Comparison of ENCODE assay signal across 18 cellular contexts in genomic region chr12:88325828-88326214, GRCh38.
DNase-seq lines count a peak whose midpoint lies in the region; ATAC-seq, FAIRE-seq and TF ChIP-seq lines count a peak whose summit lies in the region.
"Had no signal": no experiment of that assay in that cellular context is flagged by ENCODE, and none has a peak within 500 bp of the region (broad histone marks: within the 10 kb centered on the region; RNA-seq: fewer than 3 reads in every experiment).

No MANE protein-coding gene starts in this region.

- H3K9me3 ChIP-seq in astrocyte (ENCODE audit: insufficient read depth, low read depth, low read length) (no peaks in the 10 kb centered on the region), left ventricle myocardium inferior (replicated peaks) (no peaks in the 10 kb centered on the region), skeletal muscle satellite cell (replicated peaks; ENCODE audit: low read length) (no peaks in the 10 kb centered on the region)
- H3K9me3 ChIP-seq: pancreas, upper lobe of left lung had no signal

- peak; percentile 80 for FAIRE-seq in astrocyte (lab: Jason Lieb, UNC)

- peaks cover 17% of the 10 kb centered on the region for H3K4me1 Mint-ChIP-seq in astrocyte (ENCODE audit: low read depth, unreplicated experiment)
- H3K4me1 Mint-ChIP-seq in activated naive CD4-positive, alpha-beta T cell treated with anti-CD3 and anti-CD28 coated beads for 36 hours (ENCODE audit: low read depth): no peaks in the 10 kb centered on the region
- H3K4me1 Mint-ChIP-seq: activated naive CD8-positive, alpha-beta T cell treated with anti-CD3 and anti-CD28 coated beads, Interleukin-2, amount 10 ng/mL, durations not matched to agents 7 days and 5 days had no signal

- DNase-seq in H4 (ENCODE audit: low spot score) (peak; percentile 26), astrocyte (ENCODE audit: low read depth) (peak; percentile 29), left ventricle myocardium inferior (no peak), SK-N-DZ (ENCODE audit: low spot score) (no peak), NCI-H2227 (lab: John Stamatoyannopoulos, UW; ENCODE audit: unreplicated experiment) (no peak)
- no peak for DNase-seq in activated naive CD4-positive, alpha-beta T cell treated with anti-CD3 and anti-CD28 coated beads for 36 hours
- DNase-seq: activated CD8-positive, alpha-beta memory T cell treated with anti-CD3 and anti-CD28 coated beads, Interleukin-2, amount 50 U/mL, for 48 hours; activated naive CD8-positive, alpha-beta T cell treated with anti-CD3 and anti-CD28 coated beads, Interleukin-2, amount 10 ng/mL, durations not matched to agents 7 days and 5 days; DMS79; mesendoderm; NCI-H1048; NCI-H510A; pancreas; stimulated activated CD4-positive, alpha-beta T cell treated with anti-CD3 and anti-CD28 coated beads, Interleukin-2, amount 100 ng/mL, for 24 hours; upper lobe of left lung had no signal

- H3K27ac ChIP-seq in astrocyte (ENCODE audit: low read depth, low read length) (peak overlapping the region; percentile 95), left ventricle myocardium inferior (replicated peaks) (peak overlapping the region; percentile 70)
- H3K27ac ChIP-seq: C4-2B had no signal

- H3K9ac ChIP-seq in astrocyte (ENCODE audit: low read length): peak overlapping the region; percentile 68
- peak overlapping the region; percentile 81 for H3K9ac ChIP-seq in skeletal muscle satellite cell (ENCODE audit: low read depth, low read length)

- peak overlapping the region; percentile 98 for H3K27ac Mint-ChIP-seq in astrocyte (ENCODE audit: unreplicated experiment)
- H3K27ac Mint-ChIP-seq in activated naive CD4-positive, alpha-beta T cell treated with anti-CD3 and anti-CD28 coated beads for 36 hours: no peak overlapping the region
- H3K27ac Mint-ChIP-seq: activated naive CD8-positive, alpha-beta T cell treated with anti-CD3 and anti-CD28 coated beads, Interleukin-2, amount 10 ng/mL, durations not matched to agents 7 days and 5 days had no signal

- no peak overlapping the region for H3K4me3 ChIP-seq in astrocyte (ENCODE audit: insufficient read depth, low read depth, low read length)
- H3K4me3 ChIP-seq in left ventricle myocardium inferior: no peak overlapping the region
- H3K4me3 ChIP-seq in skeletal muscle satellite cell (ENCODE audit: low read length): peak overlapping the region; percentile 41
- H3K4me3 ChIP-seq: pancreas, upper lobe of left lung had no signal

- peak overlapping the region; percentile 18 for H2AFZ ChIP-seq in astrocyte (ENCODE audit: low read depth, low read length)

- H3K36me3 ChIP-seq in astrocyte (ENCODE audit: insufficient read depth, low read length): no peaks in the 10 kb centered on the region
- no peaks in the 10 kb centered on the region for H3K36me3 ChIP-seq in left ventricle myocardium inferior
- no peaks in the 10 kb centered on the region for H3K36me3 ChIP-seq in skeletal muscle satellite cell (ENCODE audit: insufficient read depth, low read length)
- H3K36me3 ChIP-seq: pancreas, upper lobe of left lung had no signal

- H3K4me1 ChIP-seq in astrocyte (ENCODE audit: insufficient read depth, low read length): peaks cover 14% of the 10 kb centered on the region
- H3K4me1 ChIP-seq in left ventricle myocardium inferior: no peaks in the 10 kb centered on the region
- H3K4me1 ChIP-seq in skeletal muscle satellite cell (ENCODE audit: control insufficient read depth, insufficient read depth, low read length): peaks cover 29% of the 10 kb centered on the region

- intact Hi-C loops in left ventricle myocardium inferior (cut with micrococcal nuclease): no loop called here
- intact Hi-C loops in activated naive CD4-positive, alpha-beta T cell treated with anti-CD3 and anti-CD28 coated beads for 36 hours (cut with micrococcal nuclease): no loop called here

- H3K79me2 ChIP-seq in astrocyte (ENCODE audit: insufficient read depth, low read length): no peaks in the 10 kb centered on the region

- no peak for ATAC-seq in GM19328 (IDR thresholded peaks at IDR 0.05; ENCODE audit: unreplicated experiment)

- H3K4me2 ChIP-seq in astrocyte (ENCODE audit: low read length) (peak overlapping the region; percentile 64), skeletal muscle satellite cell (ENCODE audit: low read length) (peak overlapping the region; percentile 75)

- TF ChIP-seq CTCF in astrocyte (IDR thresholded peaks at IDR 0.05; ENCODE audit: insufficient read depth, low read depth, low read length) (no peak), left ventricle myocardium inferior (IDR thresholded peaks at IDR 0.05; ENCODE audit: borderline replicate concordance) (no peak)

- H3K4me3 Mint-ChIP-seq in astrocyte (ENCODE audit: unreplicated experiment): no peak overlapping the region
- no peak overlapping the region for H3K4me3 Mint-ChIP-seq in activated naive CD4-positive, alpha-beta T cell treated with anti-CD3 and anti-CD28 coated beads for 36 hours
- H3K4me3 Mint-ChIP-seq: activated naive CD8-positive, alpha-beta T cell treated with anti-CD3 and anti-CD28 coated beads, Interleukin-2, amount 10 ng/mL, durations not matched to agents 7 days and 5 days had no signal

- H4K20me1 ChIP-seq in astrocyte (ENCODE audit: insufficient read depth, low read length): no peaks in the 10 kb centered on the region

- CTCF ChIA-PET in activated naive CD4-positive, alpha-beta T cell treated with anti-CD3 and anti-CD28 coated beads for 36 hours (lab: Charles Lee): no interaction called here

- H3K27me3 Mint-ChIP-seq in astrocyte (ENCODE audit: low read depth, unreplicated experiment): no peaks in the 10 kb centered on the region
- H3K27me3 Mint-ChIP-seq in activated naive CD4-positive, alpha-beta T cell treated with anti-CD3 and anti-CD28 coated beads for 36 hours (ENCODE audit: low read depth): no peaks in the 10 kb centered on the region
- H3K27me3 Mint-ChIP-seq: activated naive CD8-positive, alpha-beta T cell treated with anti-CD3 and anti-CD28 coated beads, Interleukin-2, amount 10 ng/mL, durations not matched to agents 7 days and 5 days had no signal

- no peaks in the 10 kb centered on the region for H3K9me3 Mint-ChIP-seq in astrocyte (ENCODE audit: unreplicated experiment)
- H3K9me3 Mint-ChIP-seq in activated naive CD4-positive, alpha-beta T cell treated with anti-CD3 and anti-CD28 coated beads for 36 hours: no peaks in the 10 kb centered on the region
- H3K9me3 Mint-ChIP-seq: activated naive CD8-positive, alpha-beta T cell treated with anti-CD3 and anti-CD28 coated beads, Interleukin-2, amount 10 ng/mL, durations not matched to agents 7 days and 5 days had no signal

- H3K27me3 ChIP-seq in astrocyte (ENCODE audit: insufficient read depth, low read length) (no peaks in the 10 kb centered on the region), left ventricle myocardium inferior (ENCODE audit: low read depth) (no peaks in the 10 kb centered on the region), skeletal muscle satellite cell (ENCODE audit: control insufficient read depth, insufficient read depth, low read length) (no peaks in the 10 kb centered on the region)
- H3K27me3 ChIP-seq: pancreas, upper lobe of left lung had no signal

- no peaks in the 10 kb centered on the region for H3K36me3 Mint-ChIP-seq in astrocyte (ENCODE audit: low read depth, unreplicated experiment)
- no peaks in the 10 kb centered on the region for H3K36me3 Mint-ChIP-seq in activated naive CD4-positive, alpha-beta T cell treated with anti-CD3 and anti-CD28 coated beads for 36 hours (ENCODE audit: low read depth)
- H3K36me3 Mint-ChIP-seq: activated naive CD8-positive, alpha-beta T cell treated with anti-CD3 and anti-CD28 coated beads, Interleukin-2, amount 10 ng/mL, durations not matched to agents 7 days and 5 days had no signal

Comparison
In these comparisons a context has a peak if more than half of its experiments do, and no peak if none do; other contexts are left out.
1. DNase-seq: peak in H4 (single experiment) and astrocyte (single experiment); none in left ventricle myocardium inferior (single experiment), activated naive CD4-positive, alpha-beta T cell treated with anti-CD3 and anti-CD28 coated beads for 36 hours (single experiment), SK-N-DZ (single experiment) and NCI-H2227 (single experiment).